In the genomic region with DNA sequence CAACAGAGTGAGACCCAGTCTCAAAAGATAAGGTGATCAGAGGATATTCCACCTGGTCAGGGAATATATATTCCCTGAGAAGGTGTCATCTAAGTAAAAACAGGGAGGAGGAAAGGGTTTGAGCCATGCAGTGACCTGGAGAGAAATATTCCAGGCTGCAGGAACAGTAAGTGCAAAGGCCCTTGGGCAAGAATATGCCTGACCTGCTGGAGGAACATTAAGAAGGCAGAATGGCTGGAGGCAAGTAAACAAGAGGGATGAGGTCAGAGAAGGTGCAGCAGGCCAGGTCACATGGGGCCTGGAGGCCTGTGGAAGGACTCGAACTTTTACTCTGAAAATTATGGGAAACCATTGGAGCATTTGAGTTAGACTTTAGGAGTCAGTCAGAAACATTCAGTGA, we compare ENCODE assay signal across 15 cellular contexts. TPM values are rescaled to one million over a fixed set of nuclear protein-coding genes. Genes with fewer than 3 reads are reported as not detected.
DNase-seq lines count a peak whose midpoint lies in the region; ATAC-seq and TF ChIP-seq lines count a peak whose summit lies in the region.
"Had no signal": no experiment of that assay in that cellular context is flagged by ENCODE, and none has a peak within 500 bp of the region (broad histone marks: within the 10 kb centered on the region; RNA-seq: fewer than 3 reads in every experiment).

No MANE protein-coding gene starts in this region.

- no peaks in the 10 kb centered on the region for H3K9me2 ChIP-seq in MM.1S (replicated peaks; ENCODE audit: insufficient read depth, low read length)

- H3K27me3 ChIP-seq in MM.1S (replicated peaks; ENCODE audit: insufficient read depth, low read length) (no peaks in the 10 kb centered on the region), sigmoid colon (no peaks in the 10 kb centered on the region)
- H3K27me3 ChIP-seq: suprapubic skin had no signal

- peaks cover 73% of the 10 kb centered on the region for H3K4me1 Mint-ChIP-seq in activated CD8-positive, alpha-beta memory T cell treated with anti-CD3 and anti-CD28 coated beads, Interleukin-2, amount 10 ng/mL, durations not matched to agents 7 days and 5 days
- H3K4me1 Mint-ChIP-seq in dendritic cell treated with granulocyte-macrophage colony-stimulating factor and Interleukin-4, amounts not matched to agents 40 ng/mL and 50 ng/mL, for 4 days (ENCODE audit: low read depth), result peaks cover 68% of the 10 kb centered on the region

- H3K27ac Mint-ChIP-seq in activated CD8-positive, alpha-beta memory T cell treated with anti-CD3 and anti-CD28 coated beads, Interleukin-2, amount 10 ng/mL, durations not matched to agents 7 days and 5 days, result peak overlapping the region; percentile 92
- peak overlapping the region; percentile 78 for H3K27ac Mint-ChIP-seq in dendritic cell treated with granulocyte-macrophage colony-stimulating factor and Interleukin-4, amounts not matched to agents 40 ng/mL and 50 ng/mL, for 4 days

- H3K27me3 Mint-ChIP-seq in activated CD8-positive, alpha-beta memory T cell treated with anti-CD3 and anti-CD28 coated beads, Interleukin-2, amount 10 ng/mL, durations not matched to agents 7 days and 5 days, result no peaks in the 10 kb centered on the region
- no peaks in the 10 kb centered on the region for H3K27me3 Mint-ChIP-seq in dendritic cell treated with granulocyte-macrophage colony-stimulating factor and Interleukin-4, amounts not matched to agents 40 ng/mL and 50 ng/mL, for 4 days

- H3K4me3 ChIP-seq in MM.1S (ENCODE audit: low read length) (0 out of 2 replicates have a peak overlapping the region, but pooled peaks have one; percentile 4), sigmoid colon (no peak overlapping the region)
- H3K4me3 ChIP-seq: suprapubic skin had no signal

- H3F3A ChIP-seq in MM.1S (ENCODE audit: insufficient read depth, low read length), result peaks cover 26% of the 10 kb centered on the region

- TF ChIP-seq CTCF in MM.1S (IDR thresholded peaks at IDR 0.05; ENCODE audit: low read length) (no peak), sigmoid colon (IDR thresholded peaks at IDR 0.05) (no peak)

- peaks cover 74% of the 10 kb centered on the region for H3K79me2 ChIP-seq in MM.1S (ENCODE audit: low read length)

- H2AFZ ChIP-seq in MM.1S (ENCODE audit: low read length), result no peak overlapping the region

- no peaks in the 10 kb centered on the region for H3K9me3 Mint-ChIP-seq in activated CD8-positive, alpha-beta memory T cell treated with anti-CD3 and anti-CD28 coated beads, Interleukin-2, amount 10 ng/mL, durations not matched to agents 7 days and 5 days (ENCODE audit: low read depth)
- H3K9me3 Mint-ChIP-seq in dendritic cell treated with granulocyte-macrophage colony-stimulating factor and Interleukin-4, amounts not matched to agents 40 ng/mL and 50 ng/mL, for 4 days, result no peaks in the 10 kb centered on the region

- no peak for TF ChIP-seq EP300 in sigmoid colon (IDR thresholded peaks at IDR 0.05)

- H3K36me3 ChIP-seq in MM.1S (replicated peaks; ENCODE audit: insufficient read depth, low read length), result no peaks in the 10 kb centered on the region
- no peaks in the 10 kb centered on the region for H3K36me3 ChIP-seq in sigmoid colon
- H3K36me3 ChIP-seq: suprapubic skin had no signal

- no peak for DNase-seq in activated CD8-positive, alpha-beta memory T cell treated with anti-CD3 and anti-CD28 coated beads, Interleukin-2, amount 10 ng/mL, durations not matched to agents 7 days and 5 days
- no peak for DNase-seq in activated CD8-positive, alpha-beta memory T cell treated with anti-CD3 and anti-CD28 coated beads for 24 hours
- DNase-seq in MM.1S (no peak), sigmoid colon (peak; percentile 17), NCI-H748 (lab: John Stamatoyannopoulos, UW; ENCODE audit: unreplicated experiment) (no peak), hepatic stellate cell (ENCODE audit: low spot score) (no peak)
- DNase-seq: Caco-2, hippocampal formation, NCI-H2081, NCI-H526 treated with DMSO at 0.1 percent for 48 hours had no signal

- H3K9ac ChIP-seq in MM.1S (ENCODE audit: low read length), result peak overlapping the region; percentile 70; the same call in 1 of the 2 replicates

- H3K4me2 ChIP-seq in MM.1S (ENCODE audit: low read depth, low read length), result peak overlapping the region; percentile 69; the same call in 1 of the 2 replicates

- CTCF ChIA-PET in activated CD8-positive, alpha-beta memory T cell treated with anti-CD3 and anti-CD28 coated beads, Interleukin-2, amount 10 ng/mL, durations not matched to agents 7 days and 5 days (lab: Charles Lee), result interaction anchor here (1.8 to 2.4 kb wide), 3 partner anchors 22 to 147 kb away, joined by 6 to 9 read pairs (median 6); a partner anchor contains a TSS

- no peak for ATAC-seq in activated CD8-positive, alpha-beta memory T cell treated with anti-CD3 and anti-CD28 coated beads, Interleukin-2, amount 10 ng/mL, durations not matched to agents 7 days and 5 days
- ATAC-seq in GM19351 (IDR thresholded peaks at IDR 0.05; ENCODE audit: unreplicated experiment), result no peak
- ATAC-seq: left lobe of liver, SK-N-SH treated with all-trans-retinoic acid at 6 μM for 48 hours had no signal

- WGBS in sigmoid colon, 2 donors, result 85 to 91% methylated on average over 1 of the region's 1 CpG

- H3K9me3 ChIP-seq in MM.1S (replicated peaks; ENCODE audit: insufficient read depth, low read length) (no peaks in the 10 kb centered on the region), sigmoid colon (no peaks in the 10 kb centered on the region)
- H3K9me3 ChIP-seq: Caco-2, suprapubic skin had no signal

- no peak for TF ChIP-seq POLR2A in sigmoid colon (IDR thresholded peaks at IDR 0.05)

- intact Hi-C loops in dendritic cell treated with granulocyte-macrophage colony-stimulating factor and Interleukin-4, amounts not matched to agents 40 ng/mL and 50 ng/mL, for 4 days (cut with micrococcal nuclease), result no loop called here
- intact Hi-C loops in sigmoid colon (cut with DNase I), result no loop called here

- no peaks in the 10 kb centered on the region for H4K20me1 ChIP-seq in MM.1S (ENCODE audit: insufficient read depth, low read length)

- H3K4me1 ChIP-seq in MM.1S (ENCODE audit: low read length) (peaks cover 48% of the 10 kb centered on the region), sigmoid colon (no peaks in the 10 kb centered on the region)
- H3K4me1 ChIP-seq: Caco-2 had no signal

- peak overlapping the region; percentile 78 for H3K4me3 Mint-ChIP-seq in activated CD8-positive, alpha-beta memory T cell treated with anti-CD3 and anti-CD28 coated beads, Interleukin-2, amount 10 ng/mL, durations not matched to agents 7 days and 5 days
- H3K4me3 Mint-ChIP-seq in dendritic cell treated with granulocyte-macrophage colony-stimulating factor and Interleukin-4, amounts not matched to agents 40 ng/mL and 50 ng/mL, for 4 days, result no peak overlapping the region

- peaks cover 43% of the 10 kb centered on the region for H3K36me3 Mint-ChIP-seq in activated CD8-positive, alpha-beta memory T cell treated with anti-CD3 and anti-CD28 coated beads, Interleukin-2, amount 10 ng/mL, durations not matched to agents 7 days and 5 days
- peaks cover 68% of the 10 kb centered on the region for H3K36me3 Mint-ChIP-seq in dendritic cell treated with granulocyte-macrophage colony-stimulating factor and Interleukin-4, amounts not matched to agents 40 ng/mL and 50 ng/mL, for 4 days (ENCODE audit: low read depth)

- peak overlapping the region; percentile 93; the same call in 1 of the 2 replicates for H3K27ac ChIP-seq in MM.1S (ENCODE audit: low read length)
- H3K27ac ChIP-seq in sigmoid colon, result no peak overlapping the region

RNA-seq across cellular contexts. Expression of a gene that starts 6.7 kb away (rescaled TPM):
- 100 to 1,000 TPM; 153 to 194 TPM for total RNA-seq in activated CD8-positive, alpha-beta memory T cell treated with anti-CD3 and anti-CD28 coated beads, Interleukin-2, amount 10 ng/mL, durations not matched to agents 7 days and 5 days
- total RNA-seq in sigmoid colon, result 1 to 10 TPM; 1.4 to 4.7 (median 3.5) TPM
- polyA plus RNA-seq in sigmoid colon, result 10 to 100 TPM in 1 of 3 donors, 1 to 10 TPM in 2; 4.2 to 30.1 (median 4.6) TPM

RNA-seq across cellular contexts. Expression of a gene that starts 38.1 kb away (rescaled TPM):
- 10 to 100 TPM; 16.4 to 18.8 TPM for total RNA-seq in activated CD8-positive, alpha-beta memory T cell treated with anti-CD3 and anti-CD28 coated beads, Interleukin-2, amount 10 ng/mL, durations not matched to agents 7 days and 5 days
- total RNA-seq in sigmoid colon, result 10 to 100 TPM in 1 of 4 donors, 1 to 10 TPM in 3; 5.8 to 16.8 (median 8.5) TPM
- 10 to 100 TPM; 22.8 to 75.4 (median 31.5) TPM for polyA plus RNA-seq in sigmoid colon

RNA-seq across cellular contexts. Expression of a gene that starts 44.8 kb away (rescaled TPM):
- 10 to 100 TPM; 55.0 to 61.8 TPM for total RNA-seq in activated CD8-positive, alpha-beta memory T cell treated with anti-CD3 and anti-CD28 coated beads, Interleukin-2, amount 10 ng/mL, durations not matched to agents 7 days and 5 days
- total RNA-seq in sigmoid colon, result 10 to 100 TPM; 29.3 to 59.8 (median 31.8) TPM
- 10 to 100 TPM; 14.3 to 28.3 (median 15.0) TPM for polyA plus RNA-seq in sigmoid colon

Comparison
In these comparisons a context has a peak if more than half of its experiments do, and no peak if none do; other contexts are left out.
1. RNA of a gene that starts 6.7 kb away (total RNA-seq): 153 to 194 TPM in activated CD8-positive, alpha-beta memory T cell treated with anti-CD3 and anti-CD28 coated beads, Interleukin-2, amount 10 ng/mL, durations not matched to agents 7 days and 5 days; 1.4 to 4.7 TPM in sigmoid colon; every median in the first group is over 10 times any median in the second.